In genomic region chr7:129143724-129144094, GRCh38 we compare ENCODE assay signal across 10 cellular contexts. TPM values are rescaled to one million over a fixed set of nuclear protein-coding genes. Genes with fewer than 3 reads are reported as not detected.
A peak's percentile ranks its signal among the peaks of the same experiment; 100 is the strongest.
DNase-seq lines count a peak whose midpoint lies in the region; ATAC-seq, FAIRE-seq and TF ChIP-seq lines count a peak whose summit lies in the region.
"Had no signal": no experiment of that assay in that cellular context is flagged by ENCODE, and none has a peak within 500 bp of the region (broad histone marks: within the 10 kb centered on the region; RNA-seq: fewer than 3 reads in every experiment).

No MANE protein-coding gene starts in this region.

- H3K4me3 Mint-ChIP-seq in activated CD8-positive, alpha-beta T cell treated with anti-CD3 and anti-CD28 coated beads for 36 hours: peak overlapping the region; percentile 85

- no peaks in the 10 kb centered on the region for H3K9me1 ChIP-seq in keratinocyte (ENCODE audit: control insufficient read depth, extremely low read depth, insufficient read depth, low read length)

- no peaks in the 10 kb centered on the region for H3K4me1 ChIP-seq in BE2C
- peaks cover 4% of the 10 kb centered on the region for H3K4me1 ChIP-seq in keratinocyte (ENCODE audit: control insufficient read depth, extremely low read depth, insufficient read depth, low read length)

- no peaks in the 10 kb centered on the region for H3K36me3 ChIP-seq in BE2C
- no peaks in the 10 kb centered on the region for H3K36me3 ChIP-seq in keratinocyte (ENCODE audit: control insufficient read depth in 2 of 2, extremely low read depth in 1 of 2, insufficient read depth in 2 of 2, low read length in 2 of 2)
- H3K36me3 ChIP-seq: lower lobe of right lung had no signal

- H3K9me3 ChIP-seq in BE2C (no peaks in the 10 kb centered on the region), keratinocyte (ENCODE audit: control insufficient read depth, low read depth, low read length) (no peaks in the 10 kb centered on the region)
- H3K9me3 ChIP-seq: lower lobe of right lung had no signal

- dilution Hi-C loops in keratinocyte (cut with MboI; ENCODE audit: extremely low pct_ligation_motif_present, low sequenced_read_pairs): no loop called here

- FAIRE-seq in GM12891 (lab: Jason Lieb, UNC): peak; percentile 33
- no peak for FAIRE-seq in keratinocyte (lab: Jason Lieb, UNC)
- FAIRE-seq: urothelium cell line had no signal

- no peaks in the 10 kb centered on the region for H4K20me1 ChIP-seq in keratinocyte (ENCODE audit: control insufficient read depth, extremely low read depth, insufficient read depth, low read length)

- no peaks in the 10 kb centered on the region for H3K9me3 Mint-ChIP-seq in activated CD8-positive, alpha-beta T cell treated with anti-CD3 and anti-CD28 coated beads for 36 hours

- no peaks in the 10 kb centered on the region for H3K79me2 ChIP-seq in keratinocyte (ENCODE audit: control insufficient read depth, insufficient read depth, low read length)

- no peaks in the 10 kb centered on the region for H3K36me3 Mint-ChIP-seq in activated CD8-positive, alpha-beta T cell treated with anti-CD3 and anti-CD28 coated beads for 36 hours (ENCODE audit: low read depth)

- H3K4me1 Mint-ChIP-seq in activated CD8-positive, alpha-beta T cell treated with anti-CD3 and anti-CD28 coated beads for 36 hours (ENCODE audit: low read depth): peaks cover 14% of the 10 kb centered on the region

- DNase-seq in BE2C (no peak), GM12891 (ENCODE audit: insufficient read length, low spot score) (no peak), keratinocyte (ENCODE audit: low read depth, low spot score) (no peak), NCI-H2227 treated with DMSO at 0.1 percent for 48 hours (lab: John Stamatoyannopoulos, UW) (no peak)
- DNase-seq in activated CD8-positive, alpha-beta T cell treated with anti-CD3 and anti-CD28 coated beads for 36 hours: no peak
- no peak for DNase-seq in stimulated activated naive CD4-positive, alpha-beta T cell treated with Interleukin-2 at 50 U/mL for 16 hours (lab: John Stamatoyannopoulos, UW)
- DNase-seq: lower lobe of right lung had no signal

- CTCF ChIA-PET in activated CD8-positive, alpha-beta T cell treated with anti-CD3 and anti-CD28 coated beads for 36 hours (lab: Charles Lee): interaction anchor here (1.0 to 1.5 kb wide), 3 partner anchors 20 to 128 kb away, joined by 4 to 9 read pairs (median 4); no protein-coding TSS in a partner anchor

- peaks cover 11% of the 10 kb centered on the region for H3K27me3 Mint-ChIP-seq in activated CD8-positive, alpha-beta T cell treated with anti-CD3 and anti-CD28 coated beads for 36 hours

- peak overlapping the region; percentile 79 for H3K4me2 ChIP-seq in keratinocyte (ENCODE audit: control insufficient read depth, extremely low read depth, insufficient read depth, low read depth, low read length)

- H3K27ac Mint-ChIP-seq in activated CD8-positive, alpha-beta T cell treated with anti-CD3 and anti-CD28 coated beads for 36 hours: no peak overlapping the region

- H3K4me3 ChIP-seq in BE2C (ENCODE audit: low read depth, low read length): peak overlapping the region; percentile 74
- H3K4me3 ChIP-seq in keratinocyte (ENCODE audit: control insufficient read depth in 2 of 3, extremely low read depth in 1 of 3, insufficient read depth in 2 of 3, low read depth in 1 of 3, low read length in 3 of 3): no peak overlapping the region

- POLR2A ChIA-PET in activated CD8-positive, alpha-beta T cell treated with anti-CD3 and anti-CD28 coated beads for 36 hours (lab: Charles Lee): interaction anchor here (1.0 to 1.3 kb wide), 3 partner anchors 9 to 34 kb away, joined by 3 to 4 read pairs (median 3); no protein-coding TSS in a partner anchor

- no peak for TF ChIP-seq CTCF in BE2C (IDR thresholded peaks at IDR 0.05; ENCODE audit: low read depth, low read length)
- no peak for TF ChIP-seq CTCF in activated CD8-positive, alpha-beta T cell treated with anti-CD3 and anti-CD28 coated beads for 36 hours (IDR thresholded peaks at IDR 0.05)
- TF ChIP-seq CTCF in keratinocyte (optimal IDR thresholded peaks at IDR 0.05 in 1 of 3, IDR thresholded peaks at IDR 0.05 in 1 of 3, conservative IDR thresholded peaks at IDR 0.05 in 1 of 3; ENCODE audit: extremely low read depth in 1 of 3, insufficient read depth in 2 of 3, low read length in 3 of 3): no peak

- intact Hi-C loops in activated CD8-positive, alpha-beta T cell treated with anti-CD3 and anti-CD28 coated beads for 36 hours (cut with micrococcal nuclease): no loop called here

- H3K27me3 ChIP-seq in BE2C: peaks cover 24% of the 10 kb centered on the region
- peaks cover 38% of the 10 kb centered on the region for H3K27me3 ChIP-seq in keratinocyte (ENCODE audit: control insufficient read depth, extremely low read depth, insufficient read depth, low read length)

- no peak overlapping the region for H2AFZ ChIP-seq in keratinocyte (ENCODE audit: control insufficient read depth, low read length)

- no peak overlapping the region for H3K9ac ChIP-seq in keratinocyte (ENCODE audit: control insufficient read depth, extremely low read depth, insufficient read depth, low read length)

- ATAC-seq in activated CD8-positive, alpha-beta T cell treated with anti-CD3 and anti-CD28 coated beads for 36 hours: no peak
- ATAC-seq in HG03039 (IDR thresholded peaks at IDR 0.05; ENCODE audit: unreplicated experiment) (no peak), HG02973 (IDR thresholded peaks at IDR 0.05; ENCODE audit: unreplicated experiment) (no peak)

- TF ChIP-seq POLR2A in GM12891 (IDR thresholded peaks at IDR 0.05; ENCODE audit: low read depth, low read length): no peak

- no peak overlapping the region for H3K27ac ChIP-seq in keratinocyte (ENCODE audit: control insufficient read depth, insufficient read depth, low read length)
- H3K27ac ChIP-seq: lower lobe of right lung had no signal

TF ChIP-seq in GM12891, 5 proteins besides CTCF, POLR2A, EP300 and RAD21:
- TF ChIP-seq PAX5 (IDR thresholded peaks at IDR 0.05; ENCODE audit: insufficient read depth, low read length, severe bottlenecking) (no peak), POU2F2 (IDR thresholded peaks at IDR 0.05; ENCODE audit: low read depth, low read length) (no peak), POLR2AphosphoS5 (IDR thresholded peaks at IDR 0.05; ENCODE audit: low read depth, low read length) (no peak), TAF1 (IDR thresholded peaks at IDR 0.05; ENCODE audit: low read depth, low read length) (no peak), SPI1 (IDR thresholded peaks at IDR 0.05; ENCODE audit: low read depth, low read length) (no peak)

RNA-seq across cellular contexts. Expression of gene TSPAN33, which starts 0.8 kb away (rescaled TPM):
- 5.3 TPM for polyA plus RNA-seq in BE2C (2012; ENCODE audit: insufficient read depth, insufficient read length, low read depth)
- 224 TPM for polyA plus RNA-seq in GM12891 (2012; ENCODE audit: low read depth, missing spikeins)
- total RNA-seq in activated CD8-positive, alpha-beta T cell treated with anti-CD3 and anti-CD28 coated beads for 36 hours: 10 to 100 TPM in 1 of 2 experiments, 1 to 10 TPM in 1; 9.3 to 11.0 TPM
- 0.71 to 1.1 TPM (median 0.93 TPM) in 3 replicates for polyA plus RNA-seq in keratinocyte
- polyA plus RNA-seq in keratinocyte (2011; ENCODE audit: low read depth): not detected
- polyA plus RNA-seq in keratinocyte (2011; cell fraction: cytosol; rRNA removed): 0.84 and 0.98 TPM in 2 replicates
- polyA plus RNA-seq in keratinocyte (2011; cell fraction: nucleus; rRNA removed): 0.59 and 0.83 TPM in 2 replicates
- polyA plus RNA-seq in keratinocyte (2012; ENCODE audit: low replicate concordance): 0.24 and 0.84 TPM in 2 replicates
- 1.9 to 3.7 TPM (median 2.3 TPM) in 3 replicates for polyA minus RNA-seq in keratinocyte
- not detected for polyA minus RNA-seq in keratinocyte (2011; cell fraction: cytosol; rRNA and poly(A)+ RNA removed)
- polyA minus RNA-seq in keratinocyte (2011; cell fraction: nucleus; rRNA and poly(A)+ RNA removed): 0.21 and 0.47 TPM in 2 replicates

RNA-seq across cellular contexts. Expression of gene SMO, which starts 44.7 kb away (rescaled TPM):
- polyA plus RNA-seq in BE2C (2012; ENCODE audit: insufficient read depth, insufficient read length, low read depth): 1.1 TPM
- 9.9 TPM for polyA plus RNA-seq in GM12891 (2012; ENCODE audit: low read depth, missing spikeins)
- 1 to 10 TPM in 1 of 2 experiments, under 1 TPM in 1; 0.81 to 1.7 TPM for total RNA-seq in activated CD8-positive, alpha-beta T cell treated with anti-CD3 and anti-CD28 coated beads for 36 hours
- 3.9 to 6.2 TPM (median 6.2 TPM) in 3 replicates for polyA plus RNA-seq in keratinocyte
- 0.72 TPM for polyA plus RNA-seq in keratinocyte (2011; ENCODE audit: low read depth)
- 2.3 and 3.1 TPM in 2 replicates for polyA plus RNA-seq in keratinocyte (2011; cell fraction: cytosol; rRNA removed)
- polyA plus RNA-seq in keratinocyte (2011; cell fraction: nucleus; rRNA removed): 6.8 and 7.7 TPM in 2 replicates
- polyA plus RNA-seq in keratinocyte (2012; ENCODE audit: low replicate concordance): 1.5 and 6.2 TPM in 2 replicates
- polyA minus RNA-seq in keratinocyte: 13.0 to 23.0 TPM (median 15.6 TPM) in 3 replicates
- polyA minus RNA-seq in keratinocyte (2011; cell fraction: cytosol; rRNA and poly(A)+ RNA removed): 10.7 TPM
- 5.2 and 9.8 TPM in 2 replicates for polyA minus RNA-seq in keratinocyte (2011; cell fraction: nucleus; rRNA and poly(A)+ RNA removed)
